In the genomic region with DNA sequence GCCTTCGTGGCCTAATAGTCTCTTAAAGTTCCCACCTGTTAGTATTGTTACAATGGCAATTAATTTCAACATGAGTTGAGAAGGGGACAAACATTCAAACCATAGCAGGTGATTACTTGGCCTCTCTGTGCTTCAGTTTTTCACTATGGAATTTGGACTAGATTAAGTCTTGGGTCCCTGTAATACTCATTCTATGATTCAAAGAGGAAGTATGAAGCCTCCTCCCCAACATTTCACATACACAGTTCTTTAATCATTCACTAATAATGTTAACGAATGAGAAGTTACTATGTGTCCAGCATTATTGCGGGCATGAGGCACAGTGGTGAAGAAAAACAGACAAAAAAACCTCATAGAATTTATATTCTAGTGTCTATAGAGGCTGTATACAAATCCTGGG, we compare ENCODE assay signal across 20 cellular contexts. TPM values are rescaled to one million over a fixed set of nuclear protein-coding genes. Genes with fewer than 3 reads are reported as not detected.
DNase-seq lines count a peak whose midpoint lies in the region; ATAC-seq and TF ChIP-seq lines count a peak whose summit lies in the region.
"Had no signal": no experiment of that assay in that cellular context is flagged by ENCODE, and none has a peak within 500 bp of the region (broad histone marks: within the 10 kb centered on the region; RNA-seq: fewer than 3 reads in every experiment).

No MANE protein-coding gene starts in this region.

- peaks cover 14% of the 10 kb centered on the region for H3K4me1 ChIP-seq in OCI-LY3 (ENCODE audit: low read length)
- no peaks in the 10 kb centered on the region for H3K4me1 ChIP-seq in mesendoderm (ENCODE audit: control insufficient read depth, low read depth, low read length)
- H3K4me1 ChIP-seq: SJSA1 had no signal

- POLR2A ChIA-PET in activated CD4-positive, alpha-beta memory T cell treated with anti-CD3 and anti-CD28 coated beads, Interleukin-2, amount 10 ng/mL, durations not matched to agents 7 days and 5 days (lab: Charles Lee): no interaction called here

- DNase-seq in DMS53 (lab: John Stamatoyannopoulos, UW): peak; percentile 41
- DNase-seq in DMS53 treated with DMSO at 0.1 percent for 48 hours (lab: John Stamatoyannopoulos, UW; ENCODE audit: unreplicated experiment): no peak
- DNase-seq in kidney glomerular epithelial cell (lab: John Stamatoyannopoulos, UW): peak; percentile 85
- DNase-seq in mesendoderm: no peak
- DNase-seq in activated CD4-positive, alpha-beta memory T cell treated with anti-CD3 and anti-CD28 coated beads, Interleukin-2, amount 10 ng/mL, durations not matched to agents 7 days and 5 days: no peak
- DNase-seq: H9; KBM-7; MV-4-11; NCI-H2029; NCI-H446 treated with DMSO at 0.1 percent for 48 hours; NCI-H526; NCI-H82; NK-92 treated with Interleukin-12 subunit alpha and Interleukin-12 subunit beta, amount 100 ng/mL, for 24 hours; PC-9; Right ventricle myocardium superior; RPMI8226 had no signal

- H3K79me2 ChIP-seq in OCI-LY3 (ENCODE audit: low read length) (no peaks in the 10 kb centered on the region), mesendoderm (ENCODE audit: control insufficient read depth, insufficient read depth, low read length) (no peaks in the 10 kb centered on the region)

- H4K5ac ChIP-seq in mesendoderm (ENCODE audit: low read length): no peak overlapping the region

- H3K4ac ChIP-seq in mesendoderm (ENCODE audit: low read depth, low read length): no peak overlapping the region

- no peak overlapping the region for H3K27ac ChIP-seq in OCI-LY3 (ENCODE audit: low read length)
- no peak overlapping the region for H3K27ac ChIP-seq in mesendoderm (ENCODE audit: low read depth, low read length)
- H3K27ac ChIP-seq: PC-9, SJSA1 had no signal

- no peak overlapping the region for H3K23ac ChIP-seq in mesendoderm (ENCODE audit: low read length)

- H3K27me3 ChIP-seq in OCI-LY3 (ENCODE audit: low read depth, low read length) (no peaks in the 10 kb centered on the region), mesendoderm (ENCODE audit: insufficient read depth, low read length, poor library complexity) (no peaks in the 10 kb centered on the region)
- H3K27me3 ChIP-seq: SJSA1 had no signal

- H3K27ac Mint-ChIP-seq in activated CD4-positive, alpha-beta memory T cell treated with anti-CD3 and anti-CD28 coated beads, Interleukin-2, amount 10 ng/mL, durations not matched to agents 7 days and 5 days: no peak overlapping the region
- H3K27ac Mint-ChIP-seq: GM23338, H9 had no signal

- no peak overlapping the region for H2BK120ac ChIP-seq in mesendoderm (ENCODE audit: low read depth, low read length)

- H3K27me3 Mint-ChIP-seq in activated CD4-positive, alpha-beta memory T cell treated with anti-CD3 and anti-CD28 coated beads, Interleukin-2, amount 10 ng/mL, durations not matched to agents 7 days and 5 days: peaks cover 10% of the 10 kb centered on the region

- no peaks in the 10 kb centered on the region for H3K79me1 ChIP-seq in mesendoderm (ENCODE audit: low read length)

- H3K9ac ChIP-seq in OCI-LY3 (ENCODE audit: low read length) (no peak overlapping the region), mesendoderm (ENCODE audit: low read length) (no peak overlapping the region)

- H3K4me3 Mint-ChIP-seq in activated CD4-positive, alpha-beta memory T cell treated with anti-CD3 and anti-CD28 coated beads, Interleukin-2, amount 10 ng/mL, durations not matched to agents 7 days and 5 days: no peak overlapping the region
- H3K4me3 Mint-ChIP-seq: GM23338, H9 had no signal

- H3K36me3 ChIP-seq in OCI-LY3 (replicated peaks; ENCODE audit: low read depth, low read length): no peaks in the 10 kb centered on the region
- no peaks in the 10 kb centered on the region for H3K36me3 ChIP-seq in mesendoderm (ENCODE audit: control insufficient read depth, insufficient read depth, low read length)
- H3K36me3 ChIP-seq: SJSA1 had no signal

- no peak for TF ChIP-seq CTCF in OCI-LY3 (IDR thresholded peaks at IDR 0.05; ENCODE audit: low read depth, low read length)

- H2BK5ac ChIP-seq in mesendoderm (ENCODE audit: low read length): no peak overlapping the region

- no peaks in the 10 kb centered on the region for H3K9me3 ChIP-seq in OCI-LY3 (ENCODE audit: insufficient read depth, low read length)
- H3K9me3 ChIP-seq: SJSA1 had no signal

- H3K36me3 Mint-ChIP-seq in activated CD4-positive, alpha-beta memory T cell treated with anti-CD3 and anti-CD28 coated beads, Interleukin-2, amount 10 ng/mL, durations not matched to agents 7 days and 5 days (ENCODE audit: low read depth): no peaks in the 10 kb centered on the region

- ATAC-seq in HG03378 (IDR thresholded peaks at IDR 0.05; ENCODE audit: unreplicated experiment): no peak
- ATAC-seq: GM23338 had no signal

- H3K18ac ChIP-seq in mesendoderm (ENCODE audit: low read length): no peak overlapping the region

- CTCF ChIA-PET in activated CD4-positive, alpha-beta memory T cell treated with anti-CD3 and anti-CD28 coated beads, Interleukin-2, amount 10 ng/mL, durations not matched to agents 7 days and 5 days (lab: Charles Lee): no interaction called here

- H4K8ac ChIP-seq in mesendoderm (ENCODE audit: low read depth, low read length): no peak overlapping the region

- no peaks in the 10 kb centered on the region for H4K20me1 ChIP-seq in OCI-LY3 (ENCODE audit: insufficient read depth, low read length)

- no CpG with 5 or more reads among the region's 3 CpGs for WGBS in mesendoderm (ENCODE audit: extremely low coverage, insufficient coverage, low lambda C conversion rate)

- peak overlapping the region; percentile 49 for H3K4me2 ChIP-seq in OCI-LY3 (ENCODE audit: low read length)
- no peak overlapping the region for H3K4me2 ChIP-seq in mesendoderm (ENCODE audit: low read length)
- H3K4me2 ChIP-seq: GM23338, PC-9 had no signal

- H2BK15ac ChIP-seq in mesendoderm (replicated peaks; ENCODE audit: low read depth): no peak overlapping the region

- H3K4me1 Mint-ChIP-seq in activated CD4-positive, alpha-beta memory T cell treated with anti-CD3 and anti-CD28 coated beads, Interleukin-2, amount 10 ng/mL, durations not matched to agents 7 days and 5 days: no peaks in the 10 kb centered on the region
- H3K4me1 Mint-ChIP-seq: GM23338, H9 had no signal

- H3K56ac ChIP-seq in mesendoderm (ENCODE audit: low read length): no peak overlapping the region

- H2AFZ ChIP-seq in OCI-LY3 (ENCODE audit: low read depth, low read length): no peak overlapping the region
- H2AFZ ChIP-seq: GM23338, PC-9 had no signal

- H3K9me3 Mint-ChIP-seq in activated CD4-positive, alpha-beta memory T cell treated with anti-CD3 and anti-CD28 coated beads, Interleukin-2, amount 10 ng/mL, durations not matched to agents 7 days and 5 days: peaks cover 6% of the 10 kb centered on the region

- H2AK5ac ChIP-seq in mesendoderm (ENCODE audit: low read length): no peak overlapping the region

- H3K4me3 ChIP-seq in OCI-LY3 (ENCODE audit: low read length): no peak overlapping the region
- no peak overlapping the region for H3K4me3 ChIP-seq in mesendoderm (ENCODE audit: low read length)
- H3K4me3 ChIP-seq: GM23338, PC-9, SJSA1 had no signal

RNA-seq across cellular contexts. Expression of gene USP47, which starts 19.9 kb away (rescaled TPM):
- polyA plus RNA-seq in mesendoderm (2013, experiment 1 of 2): 19.5 TPM
- polyA plus RNA-seq in mesendoderm (2013, experiment 2 of 2): 20.7 TPM
- 10 to 100 TPM; 38.9 to 41.7 TPM for total RNA-seq in activated CD4-positive, alpha-beta memory T cell treated with anti-CD3 and anti-CD28 coated beads, Interleukin-2, amount 10 ng/mL, durations not matched to agents 7 days and 5 days

Comparison
In these comparisons a context has a peak if more than half of its experiments do, and no peak if none do; other contexts are left out.
1. DNase-seq: peak in DMS53 (single experiment) and kidney glomerular epithelial cell (single experiment); none in DMS53 treated with DMSO at 0.1 percent for 48 hours (single experiment), mesendoderm (single experiment) and activated CD4-positive, alpha-beta memory T cell treated with anti-CD3 and anti-CD28 coated beads, Interleukin-2, amount 10 ng/mL, durations not matched to agents 7 days and 5 days (single experiment).